9 cellular contexts compared by ENCODE assay signal in the genomic region with DNA sequence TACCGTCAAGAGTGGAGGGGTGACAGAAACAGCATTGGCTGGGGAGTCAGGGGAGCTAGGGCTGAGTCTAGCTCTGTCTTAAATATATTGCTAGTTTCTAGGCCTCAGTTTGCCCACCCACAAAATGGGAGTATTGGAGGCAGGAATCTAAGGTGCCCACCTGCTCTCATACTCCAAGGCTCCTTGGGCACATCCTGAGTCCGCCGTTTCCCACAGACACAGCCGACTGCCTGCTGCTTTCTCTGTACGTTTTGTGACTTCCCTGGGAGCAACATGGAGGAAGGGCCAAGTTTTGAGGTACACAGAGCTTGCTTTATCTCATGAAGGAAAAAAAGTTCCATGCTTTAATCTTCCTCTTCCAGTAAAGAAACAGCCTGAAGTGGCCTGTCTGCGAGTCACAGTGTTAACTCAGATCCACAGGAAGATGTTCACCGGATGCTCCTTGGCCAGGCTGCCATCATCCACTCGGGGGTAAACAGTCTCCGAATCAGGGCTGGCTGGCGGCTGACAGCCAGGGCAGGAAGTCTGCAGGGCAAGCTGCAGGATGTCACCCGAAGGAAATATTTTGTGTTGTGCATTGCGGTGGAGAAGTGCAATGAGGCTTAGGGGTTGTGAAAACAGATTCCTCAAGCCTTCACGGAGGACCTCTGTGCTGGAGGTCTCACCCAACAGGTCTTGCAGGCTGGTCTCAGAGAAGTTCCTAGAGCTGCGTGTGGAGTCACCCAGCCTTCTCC. TPM values are rescaled to one million over a fixed set of nuclear protein-coding genes. Genes with fewer than 3 reads are reported as not detected.
DNase-seq lines count a peak whose midpoint lies in the region; ATAC-seq and TF ChIP-seq lines count a peak whose summit lies in the region.
"Had no signal": no experiment of that assay in that cellular context is flagged by ENCODE, and none has a peak within 500 bp of the region (broad histone marks: within the 10 kb centered on the region; RNA-seq: fewer than 3 reads in every experiment).

No MANE protein-coding gene starts in this region.

- intact Hi-C loops in sciatic nerve (cut with DNase I) = no loop called here

- TF ChIP-seq CTCF in fibroblast of villous mesenchyme (IDR thresholded peaks at IDR 0.05; ENCODE audit: insufficient read depth, low read depth, low read length) = no peak

- ATAC-seq in sciatic nerve = no peak
- ATAC-seq in HG03159 (IDR thresholded peaks at IDR 0.05; ENCODE audit: unreplicated experiment) = no peak
- ATAC-seq: Panc1 had no signal

- DNase-seq in Kasumi-1 (lab: John Stamatoyannopoulos, UW) (peak; percentile 93 to 95), fibroblast of villous mesenchyme (ENCODE audit: low read depth) (peak; percentile 74), sciatic nerve (ENCODE audit: low spot score) (no peak), HK-2 (ENCODE audit: unreplicated experiment) (no peak), NCI-H1694 treated with DMSO at 0.1 percent for 48 hours (lab: John Stamatoyannopoulos, UW) (no peak)
- peak; percentile 50 for DNase-seq in activated CD8-positive, alpha-beta memory T cell treated with anti-CD3 and anti-CD28 coated beads, Interleukin-2, amount 50 U/mL, for 4 hours
- peak; percentile 57 for DNase-seq in stimulated activated CD8-positive, alpha-beta memory T cell treated with anti-CD3 and anti-CD28 coated beads, Interleukin-4, amount 100 ng/mL, for 48 hours

- no peak overlapping the region for H3K4me3 ChIP-seq in fibroblast of villous mesenchyme (ENCODE audit: low read depth, low read length)

RNA-seq across cellular contexts. Expression of gene CERK, which starts 11.1 kb away (rescaled TPM):
- total RNA-seq in fibroblast of villous mesenchyme = 37.7 and 38.9 TPM in 2 replicates
- total RNA-seq in sciatic nerve = 27.3 TPM

RNA-seq across cellular contexts. Expression of gene TBC1D22A, which starts 13.3 kb away (rescaled TPM):
- total RNA-seq in fibroblast of villous mesenchyme (12.5 and 14.5 TPM in 2 replicates), sciatic nerve (36.3 TPM)

Comparison
In these comparisons a context has a peak if more than half of its experiments do, and no peak if none do; other contexts are left out.
1. DNase-seq: peak in Kasumi-1 (2 of 2), activated CD8-positive, alpha-beta memory T cell treated with anti-CD3 and anti-CD28 coated beads, Interleukin-2, amount 50 U/mL, for 4 hours (single experiment), fibroblast of villous mesenchyme (single experiment) and stimulated activated CD8-positive, alpha-beta memory T cell treated with anti-CD3 and anti-CD28 coated beads, Interleukin-4, amount 100 ng/mL, for 48 hours (single experiment); none in sciatic nerve (single experiment), HK-2 (single experiment) and NCI-H1694 treated with DMSO at 0.1 percent for 48 hours (single experiment).